9 cellular contexts compared by ENCODE assay signal in the genomic region with DNA sequence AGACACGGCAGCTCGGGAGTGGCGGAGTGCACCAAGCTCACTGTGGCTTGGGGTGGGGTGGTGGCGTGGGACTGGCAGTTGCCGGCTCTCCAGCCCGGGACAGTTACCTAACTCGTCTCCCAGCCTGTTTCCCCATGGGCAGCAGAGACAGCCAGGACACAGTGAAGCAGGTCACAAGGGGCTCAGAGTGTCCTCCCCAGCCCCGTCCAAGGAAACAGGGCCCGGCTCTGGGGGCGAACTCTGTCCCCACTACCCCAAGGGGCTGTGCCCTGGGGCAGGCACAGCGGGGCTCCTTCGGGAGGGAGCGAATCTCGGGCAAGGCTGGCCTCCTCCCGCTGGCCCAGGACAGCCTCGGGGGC. TPM values are rescaled to one million over a fixed set of nuclear protein-coding genes. Genes with fewer than 3 reads are reported as not detected.
DNase-seq lines count a peak whose midpoint lies in the region; ATAC-seq, FAIRE-seq and TF ChIP-seq lines count a peak whose summit lies in the region.
"Had no signal": no experiment of that assay in that cellular context is flagged by ENCODE, and none has a peak within 500 bp of the region (broad histone marks: within the 10 kb centered on the region; RNA-seq: fewer than 3 reads in every experiment).

No MANE protein-coding gene starts in this region.

- TF ChIP-seq CTCF in C4-2B (conservative IDR thresholded peaks at IDR 0.05) (no peak), bronchial epithelial cell (IDR thresholded peaks at IDR 0.05; ENCODE audit: insufficient read depth, low read length, severe bottlenecking) (no peak), endothelial cell (IDR thresholded peaks at IDR 0.05; ENCODE audit: unreplicated experiment) (no peak)

- no peak for FAIRE-seq in bronchial epithelial cell (lab: Jason Lieb, UNC)

- H3K27ac Mint-ChIP-seq in endothelial cell (ENCODE audit: unreplicated experiment) = no peak overlapping the region

- ATAC-seq in HG03354 (IDR thresholded peaks at IDR 0.05; ENCODE audit: poor library complexity, severe bottlenecking, unreplicated experiment) = peak; percentile 4
- no peak for ATAC-seq in HG02588 (IDR thresholded peaks at IDR 0.05; ENCODE audit: unreplicated experiment)

- no peaks in the 10 kb centered on the region for H3K9me3 Mint-ChIP-seq in endothelial cell (ENCODE audit: unreplicated experiment)

- 65 to 68% methylated on average over 11 to 14 of the region's 16 CpGs for WGBS in mesodermal cell (ENCODE audit: insufficient coverage in 2 of 2), 2 experiments

- H3K4me1 Mint-ChIP-seq in endothelial cell (ENCODE audit: unreplicated experiment) = no peaks in the 10 kb centered on the region

- no peaks in the 10 kb centered on the region for H3K36me3 Mint-ChIP-seq in endothelial cell (ENCODE audit: low read depth, unreplicated experiment)

- no peaks in the 10 kb centered on the region for H3K36me3 ChIP-seq in bronchial epithelial cell (ENCODE audit: control insufficient read depth, insufficient read depth, low read length)
- H3K36me3 ChIP-seq in mesodermal cell (ENCODE audit: control insufficient read depth, insufficient read depth, low read length) = no peaks in the 10 kb centered on the region

- H3K4me3 Mint-ChIP-seq in endothelial cell (ENCODE audit: unreplicated experiment) = no peak overlapping the region

- DNase-seq in bronchial epithelial cell (ENCODE audit: low read depth) (no peak), SHP77 treated with DMSO at 0.1 percent for 48 hours (lab: John Stamatoyannopoulos, UW) (no peak), endothelial cell (ENCODE audit: low spot score) (no peak)
- DNase-seq in stimulated activated CD4-positive, alpha-beta T cell treated with anti-CD3 and anti-CD28 coated beads, Interleukin-1b, Interleukin-23, amount 100 ng/mL, for 48 hours = no peak

- peaks cover 9% of the 10 kb centered on the region for H3K4me1 ChIP-seq in mesodermal cell (ENCODE audit: control insufficient read depth, insufficient read depth, low read length, poor library complexity, severe bottlenecking)

- H3K27me3 ChIP-seq in bronchial epithelial cell (ENCODE audit: control insufficient read depth, insufficient read depth, low read length) = no peaks in the 10 kb centered on the region

- H3K4me3 ChIP-seq in bronchial epithelial cell (ENCODE audit: low read depth, low read length) (peak overlapping the region; percentile 85), mesodermal cell (ENCODE audit: extremely low read depth, insufficient read depth, low read length, poor library complexity, severe bottlenecking) (peak overlapping the region; percentile 47)

- peaks cover 11% of the 10 kb centered on the region for H3K27me3 Mint-ChIP-seq in endothelial cell (ENCODE audit: unreplicated experiment)

- H3K9me3 ChIP-seq in mesodermal cell (ENCODE audit: control insufficient read depth, low read length) = no peaks in the 10 kb centered on the region

- peak overlapping the region; percentile 88 for H3K27ac ChIP-seq in C4-2B
- H3K27ac ChIP-seq in mesodermal cell (ENCODE audit: low read depth, low read length, severe bottlenecking) = no peak overlapping the region

RNA-seq across cellular contexts. Expression of a gene that starts 0.8 kb away (rescaled TPM):
- 44.0 and 69.6 TPM in 2 replicates for total RNA-seq in bronchial epithelial cell
- polyA plus RNA-seq in mesodermal cell (2013, experiment 1 of 2) = 2.2 TPM
- 3.9 TPM for polyA plus RNA-seq in mesodermal cell (2013, experiment 2 of 2)
- total RNA-seq in endothelial cell (ENCODE audit: unreplicated experiment) = 2.8 TPM

RNA-seq across cellular contexts. Expression of a gene that starts 58.7 kb away (rescaled TPM):
- total RNA-seq in bronchial epithelial cell = under 0.01 and 0.26 TPM in 2 replicates
- not detected for polyA plus RNA-seq in mesodermal cell (2013, experiment 1 of 2)
- not detected for polyA plus RNA-seq in mesodermal cell (2013, experiment 2 of 2)
- total RNA-seq in endothelial cell (ENCODE audit: unreplicated experiment) = not detected
- total RNA-seq: pulmonary artery endothelial cell had no signal

Comparison
In these comparisons a context has a peak if more than half of its experiments do, and no peak if none do; other contexts are left out.
1. RNA of a gene that starts 0.8 kb away (total RNA-seq): 44.0 to 69.6 TPM in bronchial epithelial cell; 2.8 TPM in endothelial cell (single experiment); every median in the first group is over 10 times any median in the second.